ENCODE assay signal across 8 cellular contexts in the genomic region with DNA sequence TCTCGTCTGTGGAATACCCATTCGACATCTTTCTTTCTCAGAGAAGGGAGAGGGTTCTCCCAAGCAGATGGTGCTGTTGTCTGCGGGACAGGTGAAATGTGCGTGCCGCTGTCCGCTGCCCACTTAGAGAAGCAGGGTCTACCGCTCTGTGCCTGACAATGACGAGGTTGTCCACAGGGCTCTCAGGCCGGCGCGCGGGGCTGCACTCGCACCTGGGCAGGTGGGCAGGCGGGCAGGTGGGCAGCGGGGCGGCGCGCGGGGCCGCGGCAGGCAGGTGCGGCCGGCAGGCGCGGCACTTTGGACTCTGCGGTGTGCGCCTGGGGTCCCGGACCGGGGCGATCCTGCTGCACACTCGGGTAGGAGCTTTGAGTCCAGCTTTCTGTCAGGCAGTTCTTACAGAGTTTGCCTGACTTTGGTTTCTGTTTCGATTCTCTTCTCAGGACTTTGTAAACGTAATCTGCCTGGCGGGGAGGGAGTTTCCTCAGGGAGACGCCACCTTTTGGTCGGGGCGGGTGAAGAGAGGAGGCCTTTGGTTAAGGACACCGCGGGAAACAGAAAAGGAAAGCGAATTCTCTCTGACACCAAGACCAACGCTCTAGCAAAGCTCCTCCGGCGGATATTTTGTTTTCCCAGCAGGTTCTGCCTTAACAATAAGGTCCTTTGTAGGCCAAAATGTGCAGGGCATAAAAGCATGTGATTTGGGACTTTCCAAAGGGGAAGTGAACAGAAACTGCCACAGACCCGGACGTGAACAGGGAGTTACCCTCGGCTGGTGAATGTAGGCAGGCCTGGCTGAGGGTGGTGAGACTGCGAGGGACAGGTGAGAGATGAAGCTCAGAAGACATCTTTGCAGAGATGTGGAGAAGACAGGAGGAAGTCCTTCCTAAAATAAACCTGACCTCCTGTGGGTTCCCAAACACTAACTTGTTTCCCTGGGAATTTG. TPM values are rescaled to one million over a fixed set of nuclear protein-coding genes. Genes with fewer than 3 reads are reported as not detected.
DNase-seq lines count a peak whose midpoint lies in the region; ATAC-seq and TF ChIP-seq lines count a peak whose summit lies in the region.

A gene (minus strand): TSS at position 405 of the 943 bp plus-strand sequence. CDS start 377 bp downstream, at position 28.

- H3K4me3 ChIP-seq in mucosa of descending colon = peak within 1 kb of the TSS; percentile 88

- H3K36me3 ChIP-seq in mucosa of descending colon (ENCODE audit: low read depth) = no peaks in the 10 kb centered on the region

- intact Hi-C loops in mucosa of descending colon (cut with DNase I, micrococcal nuclease) = no loop called here

- peak; percentile 15 for TF ChIP-seq CTCF in mucosa of descending colon (IDR thresholded peaks at IDR 0.05)

- ATAC-seq in GM19452 (IDR thresholded peaks at IDR 0.05; ENCODE audit: unreplicated experiment) (peak; percentile 81), HG03575 (IDR thresholded peaks at IDR 0.05; ENCODE audit: extremely low read depth, insufficient number of reproducible peaks, low FRiP score, unreplicated experiment) (peak; percentile 69), mucosa of descending colon (peak; percentile 94)

- H3K9me3 ChIP-seq in mucosa of descending colon = no peaks in the 10 kb centered on the region

- DNase-seq in COLO668 (lab: John Stamatoyannopoulos, UW; ENCODE audit: unreplicated experiment) (peak; percentile 85), OCI-M1 (lab: John Stamatoyannopoulos, UW) (peak; percentile 96), activated T-cell treated with anti-CD3 and anti-CD28 coated beads for 4 hours (peak; percentile 64), epithelial cell of prostate (ENCODE audit: low read depth, low spot score) (peak; percentile 59), mucosa of descending colon (peak; percentile 86 to 94 (median 87))
- peak; percentile 48 for DNase-seq in stimulated activated CD8-positive, alpha-beta memory T cell treated with anti-CD3 and anti-CD28 coated beads, Interleukin-4, amount 100 ng/mL, for 24 hours (ENCODE audit: low read depth)

- peak within 1 kb of the TSS; percentile 76 for H3K27ac ChIP-seq in epithelial cell of prostate

- peaks cover 27% of the 10 kb centered on the region for H3K4me1 ChIP-seq in mucosa of descending colon (ENCODE audit: low read depth)

RNA-seq across cellular contexts. Expression of the gene that starts here (rescaled TPM):
- 10 to 100 TPM; 15.1 to 20.9 (median 18.3) TPM for total RNA-seq in mucosa of descending colon

Comparison
In these comparisons a context has a peak if more than half of its experiments do, and no peak if none do; other contexts are left out.
1. Peak in every context shown above with its lines: DNase-seq, ATAC-seq, H3K4me3 ChIP-seq and H3K27ac ChIP-seq.